In genomic region chr10:17528296-17528862, GRCh38 we compare ENCODE assay signal across 2 cellular contexts.
TF ChIP-seq lines count a peak whose summit lies in the region.

No MANE protein-coding gene starts in this region.

TF ChIP-seq in A549, 52 proteins besides CTCF, POLR2A, EP300 and RAD21:
- TF ChIP-seq RARB (CRISPR knock-in tag; IDR thresholded peaks at IDR 0.05) = no peak
- no peak for TF ChIP-seq NFE2L2 (conservative IDR thresholded peaks at IDR 0.05; ENCODE audit: low read length)
- no peak for TF ChIP-seq EHF (CRISPR knock-in tag; IDR thresholded peaks at IDR 0.05)
- no peak for TF ChIP-seq MYC (IDR thresholded peaks at IDR 0.05; ENCODE audit: borderline replicate concordance, low read length)
- no peak for TF ChIP-seq BCL3 (IDR thresholded peaks at IDR 0.05)
- no peak for TF ChIP-seq RFX5 (IDR thresholded peaks at IDR 0.05)
- TF ChIP-seq ESRRA (IDR thresholded peaks at IDR 0.05; ENCODE audit: borderline replicate concordance, low read length) = no peak
- no peak for TF ChIP-seq USF2 (IDR thresholded peaks at IDR 0.05)
- no peak for TF ChIP-seq ZNF302 (CRISPR knock-in tag; IDR thresholded peaks at IDR 0.05)
- no peak for TF ChIP-seq ZSCAN20 (CRISPR knock-in tag; IDR thresholded peaks at IDR 0.05)
- no peak for TF ChIP-seq EHMT2 (IDR thresholded peaks at IDR 0.05; ENCODE audit: low read depth)
- TF ChIP-seq CHD2 (IDR thresholded peaks at IDR 0.05; ENCODE audit: low read length, partially characterized antibody) = no peak
- no peak for TF ChIP-seq ZFP36 (IDR thresholded peaks at IDR 0.05; ENCODE audit: borderline replicate concordance, partially characterized antibody)
- no peak for TF ChIP-seq HEYL (CRISPR knock-in tag; IDR thresholded peaks at IDR 0.05)
- no peak for TF ChIP-seq CBX8 (IDR thresholded peaks at IDR 0.05)
- no peak for TF ChIP-seq HOXB13 (CRISPR knock-in tag; IDR thresholded peaks at IDR 0.05; ENCODE audit: low read depth)
- TF ChIP-seq REST (IDR thresholded peaks at IDR 0.05) = no peak
- no peak for TF ChIP-seq JUN (IDR thresholded peaks at IDR 0.05)
- TF ChIP-seq NPAS2 (CRISPR knock-in tag; IDR thresholded peaks at IDR 0.05; ENCODE audit: borderline replicate concordance) = no peak

TF ChIP-seq in GM23338, 12 proteins besides CTCF, POLR2A, EP300 and RAD21:
- TF ChIP-seq REST (IDR thresholded peaks at IDR 0.05; ENCODE audit: unreplicated experiment) = no peak
- no peak for TF ChIP-seq ZNF331 (CRISPR knock-in tag; IDR thresholded peaks at IDR 0.05; ENCODE audit: low read depth)
- no peak for TF ChIP-seq CREB1 (CRISPR knock-in tag; IDR thresholded peaks at IDR 0.05; ENCODE audit: low read depth)
- no peak for TF ChIP-seq ZNF462 (CRISPR knock-in tag; IDR thresholded peaks at IDR 0.05)
- TF ChIP-seq ETS1 (IDR thresholded peaks at IDR 0.05) = no peak
- TF ChIP-seq ZNF114 (CRISPR knock-in tag; IDR thresholded peaks at IDR 0.05) = no peak
- no peak for TF ChIP-seq EZH2 (IDR thresholded peaks at IDR 0.05; ENCODE audit: low read depth, unreplicated experiment)
- TF ChIP-seq EZH2phosphoT487 (IDR thresholded peaks at IDR 0.05; ENCODE audit: unreplicated experiment) = no peak
- no peak for TF ChIP-seq JUNB (IDR thresholded peaks at IDR 0.05; ENCODE audit: unreplicated experiment)
- TF ChIP-seq STAT1 (IDR thresholded peaks at IDR 0.05; ENCODE audit: unreplicated experiment) = no peak
- TF ChIP-seq NANOG (IDR thresholded peaks at IDR 0.05; ENCODE audit: borderline replicate concordance) = no peak
- no peak for TF ChIP-seq POLR2AphosphoS5 (IDR thresholded peaks at IDR 0.05; ENCODE audit: low read depth)
